Comparison of ENCODE assay signal across 2 cellular contexts in the genomic region with DNA sequence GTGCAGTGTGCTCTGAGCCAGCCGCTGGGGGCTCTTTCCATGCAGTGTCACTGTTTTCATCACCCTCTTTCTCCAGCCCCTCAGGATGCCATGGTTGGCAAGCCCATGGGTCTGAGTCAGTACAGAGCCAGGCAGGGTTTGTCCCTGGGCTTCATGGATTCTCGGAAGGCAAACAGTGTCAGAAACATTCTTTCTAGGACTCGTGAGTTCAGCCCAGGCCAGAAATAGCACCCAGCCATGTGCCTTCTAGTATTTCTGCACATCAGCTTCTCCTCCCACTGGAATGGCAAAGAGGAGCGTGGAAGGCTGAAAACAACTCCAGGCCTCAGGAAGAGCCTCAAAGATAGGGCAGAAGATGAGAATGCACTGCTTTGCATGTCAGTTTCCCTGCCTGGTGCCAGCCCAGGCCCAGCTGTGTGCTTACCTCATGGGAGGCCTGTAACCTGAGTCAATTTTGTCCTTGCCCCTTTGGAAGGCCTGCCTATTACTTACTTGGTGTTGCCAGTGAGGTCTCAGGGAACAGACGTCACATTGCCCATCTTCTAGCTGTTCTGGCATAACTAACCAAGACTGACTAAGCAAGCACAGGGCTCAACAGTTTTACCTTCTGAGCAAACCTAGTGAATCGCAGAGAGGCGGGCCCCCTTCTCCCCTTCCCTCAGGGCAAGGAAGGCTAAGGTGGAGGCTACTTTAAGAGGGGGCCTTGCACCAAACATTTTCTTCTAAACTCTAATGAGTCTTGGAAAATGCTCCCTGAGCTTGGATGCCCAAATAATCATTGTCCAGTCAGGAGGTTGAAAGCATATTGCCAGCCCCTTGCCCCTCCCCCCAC.
TF ChIP-seq lines count a peak whose summit lies in the region.

No MANE protein-coding gene starts in this region.

TF ChIP-seq in GM23338, 12 proteins besides CTCF, POLR2A, EP300 and RAD21 (continues in another document):
- TF ChIP-seq STAT1 (IDR thresholded peaks at IDR 0.05; ENCODE audit: unreplicated experiment) (no peak), ZNF114 (CRISPR knock-in tag; IDR thresholded peaks at IDR 0.05) (no peak), NANOG (IDR thresholded peaks at IDR 0.05; ENCODE audit: borderline replicate concordance) (no peak), CREB1 (CRISPR knock-in tag; IDR thresholded peaks at IDR 0.05; ENCODE audit: low read depth) (no peak), EZH2phosphoT487 (IDR thresholded peaks at IDR 0.05; ENCODE audit: unreplicated experiment) (no peak), EZH2 (IDR thresholded peaks at IDR 0.05; ENCODE audit: low read depth, unreplicated experiment) (no peak), JUNB (IDR thresholded peaks at IDR 0.05; ENCODE audit: unreplicated experiment) (no peak), ZNF331 (CRISPR knock-in tag; IDR thresholded peaks at IDR 0.05; ENCODE audit: low read depth) (no peak), POLR2AphosphoS5 (IDR thresholded peaks at IDR 0.05; ENCODE audit: low read depth) (no peak)
- TF ChIP-seq, protein P1, sequence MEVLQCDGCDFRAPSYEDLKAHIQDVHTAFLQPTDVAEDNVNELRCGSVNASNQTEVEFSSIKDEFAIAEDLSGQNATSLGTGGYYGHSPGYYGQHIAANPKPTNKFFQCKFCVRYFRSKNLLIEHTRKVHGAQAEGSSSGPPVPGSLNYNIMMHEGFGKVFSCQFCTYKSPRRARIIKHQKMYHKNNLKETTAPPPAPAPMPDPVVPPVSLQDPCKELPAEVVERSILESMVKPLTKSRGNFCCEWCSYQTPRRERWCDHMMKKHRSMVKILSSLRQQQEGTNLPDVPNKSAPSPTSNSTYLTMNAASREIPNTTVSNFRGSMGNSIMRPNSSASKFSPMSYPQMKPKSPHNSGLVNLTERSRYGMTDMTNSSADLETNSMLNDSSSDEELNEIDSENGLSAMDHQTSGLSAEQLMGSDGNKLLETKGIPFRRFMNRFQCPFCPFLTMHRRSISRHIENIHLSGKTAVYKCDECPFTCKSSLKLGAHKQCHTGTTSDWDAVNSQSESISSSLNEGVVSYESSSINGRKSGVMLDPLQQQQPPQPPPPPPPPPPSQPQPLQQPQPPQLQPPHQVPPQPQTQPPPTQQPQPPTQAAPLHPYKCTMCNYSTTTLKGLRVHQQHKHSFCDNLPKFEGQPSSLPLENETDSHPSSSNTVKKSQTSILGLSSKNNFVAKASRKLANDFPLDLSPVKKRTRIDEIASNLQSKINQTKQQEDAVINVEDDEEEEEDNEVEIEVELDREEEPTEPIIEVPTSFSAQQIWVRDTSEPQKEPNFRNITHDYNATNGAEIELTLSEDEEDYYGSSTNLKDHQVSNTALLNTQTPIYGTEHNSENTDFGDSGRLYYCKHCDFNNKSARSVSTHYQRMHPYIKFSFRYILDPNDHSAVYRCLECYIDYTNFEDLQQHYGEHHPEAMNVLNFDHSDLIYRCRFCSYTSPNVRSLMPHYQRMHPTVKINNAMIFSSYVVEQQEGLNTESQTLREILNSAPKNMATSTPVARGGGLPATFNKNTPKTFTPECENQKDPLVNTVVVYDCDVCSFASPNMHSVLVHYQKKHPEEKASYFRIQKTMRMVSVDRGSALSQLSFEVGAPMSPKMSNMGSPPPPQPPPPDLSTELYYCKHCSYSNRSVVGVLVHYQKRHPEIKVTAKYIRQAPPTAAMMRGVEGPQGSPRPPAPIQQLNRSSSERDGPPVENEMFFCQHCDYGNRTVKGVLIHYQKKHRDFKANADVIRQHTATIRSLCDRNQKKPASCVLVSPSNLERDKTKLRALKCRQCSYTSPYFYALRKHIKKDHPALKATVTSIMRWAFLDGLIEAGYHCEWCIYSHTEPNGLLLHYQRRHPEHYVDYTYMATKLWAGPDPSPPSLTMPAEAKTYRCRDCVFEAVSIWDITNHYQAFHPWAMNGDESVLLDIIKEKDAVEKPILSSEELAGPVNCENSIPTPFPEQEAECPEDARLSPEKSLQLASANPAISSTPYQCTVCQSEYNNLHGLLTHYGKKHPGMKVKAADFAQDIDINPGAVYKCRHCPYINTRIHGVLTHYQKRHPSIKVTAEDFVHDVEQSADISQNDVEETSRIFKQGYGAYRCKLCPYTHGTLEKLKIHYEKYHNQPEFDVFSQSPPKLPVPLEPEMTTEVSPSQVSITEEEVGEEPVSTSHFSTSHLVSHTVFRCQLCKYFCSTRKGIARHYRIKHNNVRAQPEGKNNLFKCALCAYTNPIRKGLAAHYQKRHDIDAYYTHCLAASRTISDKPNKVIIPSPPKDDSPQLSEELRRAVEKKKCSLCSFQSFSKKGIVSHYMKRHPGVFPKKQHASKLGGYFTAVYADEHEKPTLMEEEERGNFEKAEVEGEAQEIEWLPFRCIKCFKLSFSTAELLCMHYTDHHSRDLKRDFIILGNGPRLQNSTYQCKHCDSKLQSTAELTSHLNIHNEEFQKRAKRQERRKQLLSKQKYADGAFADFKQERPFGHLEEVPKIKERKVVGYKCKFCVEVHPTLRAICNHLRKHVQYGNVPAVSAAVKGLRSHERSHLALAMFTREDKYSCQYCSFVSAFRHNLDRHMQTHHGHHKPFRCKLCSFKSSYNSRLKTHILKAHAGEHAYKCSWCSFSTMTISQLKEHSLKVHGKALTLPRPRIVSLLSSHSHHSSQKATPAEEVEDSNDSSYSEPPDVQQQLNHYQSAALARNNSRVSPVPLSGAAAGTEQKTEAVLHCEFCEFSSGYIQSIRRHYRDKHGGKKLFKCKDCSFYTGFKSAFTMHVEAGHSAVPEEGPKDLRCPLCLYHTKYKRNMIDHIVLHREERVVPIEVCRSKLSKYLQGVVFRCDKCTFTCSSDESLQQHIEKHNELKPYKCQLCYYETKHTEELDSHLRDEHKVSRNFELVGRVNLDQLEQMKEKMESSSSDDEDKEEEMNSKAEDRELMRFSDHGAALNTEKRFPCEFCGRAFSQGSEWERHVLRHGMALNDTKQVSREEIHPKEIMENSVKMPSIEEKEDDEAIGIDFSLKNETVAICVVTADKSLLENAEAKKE (CRISPR knock-in tag; IDR thresholded peaks at IDR 0.05): no peak
- TF ChIP-seq, protein P2, sequence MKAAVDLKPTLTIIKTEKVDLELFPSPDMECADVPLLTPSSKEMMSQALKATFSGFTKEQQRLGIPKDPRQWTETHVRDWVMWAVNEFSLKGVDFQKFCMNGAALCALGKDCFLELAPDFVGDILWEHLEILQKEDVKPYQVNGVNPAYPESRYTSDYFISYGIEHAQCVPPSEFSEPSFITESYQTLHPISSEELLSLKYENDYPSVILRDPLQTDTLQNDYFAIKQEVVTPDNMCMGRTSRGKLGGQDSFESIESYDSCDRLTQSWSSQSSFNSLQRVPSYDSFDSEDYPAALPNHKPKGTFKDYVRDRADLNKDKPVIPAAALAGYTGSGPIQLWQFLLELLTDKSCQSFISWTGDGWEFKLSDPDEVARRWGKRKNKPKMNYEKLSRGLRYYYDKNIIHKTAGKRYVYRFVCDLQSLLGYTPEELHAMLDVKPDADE (IDR thresholded peaks at IDR 0.05): no peak

TF ChIP-seq in H1, 55 proteins besides CTCF, POLR2A, EP300 and RAD21:
- TF ChIP-seq KDM5A (IDR thresholded peaks at IDR 0.05; ENCODE audit: low read length) (no peak), KDM4A (IDR thresholded peaks at IDR 0.05; ENCODE audit: low read depth, low read length, severe bottlenecking) (no peak), BCL11A (IDR thresholded peaks at IDR 0.05; ENCODE audit: low read depth in 2 of 2, low read length in 2 of 2) (no peak), CBX8 (IDR thresholded peaks at IDR 0.05; ENCODE audit: borderline replicate concordance, low read depth, low read length) (no peak), NANOG (IDR thresholded peaks at IDR 0.05; ENCODE audit: insufficient read depth, low read depth, low read length, poor library complexity, severe bottlenecking) (no peak)
